8 cellular contexts compared by ENCODE assay signal in the genomic region with DNA sequence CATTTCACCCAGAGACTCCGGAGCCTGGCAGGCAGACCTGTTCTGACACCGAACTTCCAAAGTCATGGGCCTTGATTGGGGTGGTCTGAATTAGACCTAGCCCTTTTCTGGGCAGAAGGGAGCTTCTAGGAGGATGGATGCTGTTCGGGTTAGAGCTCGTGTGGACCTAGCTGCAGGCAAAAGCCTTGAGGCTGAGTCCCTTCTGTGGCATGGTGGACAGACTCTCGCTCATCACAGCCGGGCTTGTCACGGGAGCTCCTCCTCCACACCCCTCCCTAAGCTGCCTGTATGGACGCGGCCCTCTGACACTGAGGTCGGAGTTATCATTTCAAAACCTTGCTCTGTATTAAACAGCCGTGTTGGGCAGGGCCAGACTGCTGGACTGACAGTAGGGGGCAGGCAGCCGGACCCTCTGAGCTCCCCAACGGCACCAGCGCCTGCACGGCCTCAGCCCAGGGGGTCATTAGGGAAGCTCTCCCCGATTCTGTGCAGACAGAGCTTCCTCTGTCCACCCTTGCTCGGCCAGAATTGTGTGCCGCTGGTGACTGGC. TPM values are rescaled to one million over a fixed set of nuclear protein-coding genes. Genes with fewer than 3 reads are reported as not detected.
DNase-seq lines count a peak whose midpoint lies in the region; ATAC-seq and TF ChIP-seq lines count a peak whose summit lies in the region.
"Had no signal": no experiment of that assay in that cellular context is flagged by ENCODE, and none has a peak within 500 bp of the region (broad histone marks: within the 10 kb centered on the region; RNA-seq: fewer than 3 reads in every experiment).

No MANE protein-coding gene starts in this region.

- peak overlapping the region; percentile 99 for H3K4me3 Mint-ChIP-seq in T-helper 17 cell

- H3K9me3 ChIP-seq in T-helper 17 cell (ENCODE audit: control insufficient read depth, low read length, poor library complexity, severe bottlenecking): no peaks in the 10 kb centered on the region
- no peaks in the 10 kb centered on the region for H3K9me3 ChIP-seq in sigmoid colon

- peak overlapping the region in 2 of 4 donors; percentile 9 to 55 for H3K4me3 ChIP-seq in sigmoid colon

- ATAC-seq in GM18870 (IDR thresholded peaks at IDR 0.05; ENCODE audit: unreplicated experiment) (peak; percentile 17), HG02840 (IDR thresholded peaks at IDR 0.05; ENCODE audit: low FRiP score, unreplicated experiment) (peak; percentile 26), T-helper 17 cell (no peak)

- H3K27ac ChIP-seq in sigmoid colon: peak overlapping the region; percentile 14 to 47 (median 37)

- H3K27me3 ChIP-seq in sigmoid colon: peaks cover 14 to 55% (median 27%) of the 10 kb centered on the region in 3 donors

- intact Hi-C loops in sigmoid colon (cut with DNase I): no loop called here

- WGBS in sigmoid colon, 2 donors: 66 to 85% methylated on average over 18 of the region's 18 CpGs

- H3K4me1 Mint-ChIP-seq in T-helper 17 cell: peaks cover 28% of the 10 kb centered on the region

- DNase-seq in T-helper 17 cell (no peak), sigmoid colon (no peak), NCI-H187 treated with DMSO at 0.1 percent for 48 hours (lab: John Stamatoyannopoulos, UW) (no peak), HPDE6-E6E7 (ENCODE audit: extremely low spot score) (no peak), A172 (ENCODE audit: low spot score) (no peak)
- DNase-seq: NCI-H187 had no signal

- peak overlapping the region; percentile 95 for H3K27ac Mint-ChIP-seq in T-helper 17 cell

- H3K36me3 Mint-ChIP-seq in T-helper 17 cell (ENCODE audit: low read depth): peaks cover 4% of the 10 kb centered on the region

- no peaks in the 10 kb centered on the region for H3K27me3 Mint-ChIP-seq in T-helper 17 cell

- no peak for TF ChIP-seq CTCF in sigmoid colon (IDR thresholded peaks at IDR 0.05)

- no peaks in the 10 kb centered on the region for H3K36me3 ChIP-seq in sigmoid colon

- peaks cover 0 to 19% (median 18%) of the 10 kb centered on the region in 4 donors for H3K4me1 ChIP-seq in sigmoid colon

- no peak for TF ChIP-seq POLR2A in sigmoid colon (IDR thresholded peaks at IDR 0.05)

- no peak for TF ChIP-seq EP300 in sigmoid colon (IDR thresholded peaks at IDR 0.05)

RNA-seq across cellular contexts. Expression of a gene that starts 2.2 kb away (rescaled TPM):
- total RNA-seq in T-helper 17 cell (10 to 100 TPM; 12.5 to 13.6 TPM), sigmoid colon (10 to 100 TPM in 1 of 4 donors, 1 to 10 TPM in 3; 6.0 to 15.3 (median 8.1) TPM)
- 10 to 100 TPM in 1 of 3 donors, 1 to 10 TPM in 2; 4.6 to 11.3 (median 4.8) TPM for polyA plus RNA-seq in sigmoid colon
- 17.4 and 20.8 TPM in 2 replicates for total RNA-seq in A172 (2014; rRNA removed; shearing (Covaris generic))

RNA-seq across cellular contexts. Expression of a gene that starts 29.4 kb away (rescaled TPM):
- total RNA-seq in T-helper 17 cell (1 to 10 TPM in 1 of 2 donors, under 1 TPM in 1; 0.23 to 1.2 TPM), sigmoid colon (under 1 TPM in 3 of 4 donors, not detected in 1; 0.14 to 0.36 (median 0.28) TPM)
- polyA plus RNA-seq in sigmoid colon: under 1 TPM in 1 of 3 donors, not detected in 2; 0.42 TPM
- 0.21 and 0.26 TPM in 2 replicates for total RNA-seq in A172 (2014; rRNA removed; shearing (Covaris generic))
